ENCODE assay signal across 2 cellular contexts in the genomic region with DNA sequence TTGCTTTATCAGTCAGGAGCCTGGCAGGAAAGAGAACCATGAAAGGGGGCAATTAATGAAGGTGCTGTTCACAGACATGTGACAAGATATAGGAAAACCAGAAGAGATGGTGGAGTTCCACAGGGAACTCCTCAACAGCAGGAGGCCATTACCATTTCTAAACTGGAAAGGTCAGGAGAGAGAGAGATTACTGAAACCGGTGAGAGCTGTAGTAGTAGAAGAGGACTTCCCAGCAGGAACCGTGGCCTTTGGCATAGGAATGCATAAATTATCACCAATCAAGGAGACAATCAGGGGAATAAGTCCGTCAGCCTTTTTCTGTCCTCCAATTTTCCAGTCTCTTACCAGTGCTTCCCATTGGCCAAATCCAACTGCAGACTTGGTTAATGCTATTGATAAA.
TF ChIP-seq lines count a peak whose summit lies in the region.

No MANE protein-coding gene starts in this region.

TF ChIP-seq in HepG2, 621 proteins besides CTCF, POLR2A, EP300 and RAD21:
- TF ChIP-seq CCAR2 (optimal IDR thresholded peaks at IDR 0.05; ENCODE audit: low read depth, low read length) (no peak), CEBPB (IDR thresholded peaks at IDR 0.05; ENCODE audit: borderline replicate concordance, low read depth, low read length) (no peak), FIP1L1 (IDR thresholded peaks at IDR 0.05; ENCODE audit: borderline replicate concordance, insufficient read depth, low read depth, low read length) (no peak), KMT2B (CRISPR knock-in tag; IDR thresholded peaks at IDR 0.05) (no peak), ZNF24 (IDR thresholded peaks at IDR 0.05) (no peak), PAF1 (CRISPR knock-in tag; IDR thresholded peaks at IDR 0.05) (no peak), RBM39 (IDR thresholded peaks at IDR 0.05; ENCODE audit: low read depth, low read length, poor library complexity, severe bottlenecking) (no peak)
- TF ChIP-seq, protein P1, sequence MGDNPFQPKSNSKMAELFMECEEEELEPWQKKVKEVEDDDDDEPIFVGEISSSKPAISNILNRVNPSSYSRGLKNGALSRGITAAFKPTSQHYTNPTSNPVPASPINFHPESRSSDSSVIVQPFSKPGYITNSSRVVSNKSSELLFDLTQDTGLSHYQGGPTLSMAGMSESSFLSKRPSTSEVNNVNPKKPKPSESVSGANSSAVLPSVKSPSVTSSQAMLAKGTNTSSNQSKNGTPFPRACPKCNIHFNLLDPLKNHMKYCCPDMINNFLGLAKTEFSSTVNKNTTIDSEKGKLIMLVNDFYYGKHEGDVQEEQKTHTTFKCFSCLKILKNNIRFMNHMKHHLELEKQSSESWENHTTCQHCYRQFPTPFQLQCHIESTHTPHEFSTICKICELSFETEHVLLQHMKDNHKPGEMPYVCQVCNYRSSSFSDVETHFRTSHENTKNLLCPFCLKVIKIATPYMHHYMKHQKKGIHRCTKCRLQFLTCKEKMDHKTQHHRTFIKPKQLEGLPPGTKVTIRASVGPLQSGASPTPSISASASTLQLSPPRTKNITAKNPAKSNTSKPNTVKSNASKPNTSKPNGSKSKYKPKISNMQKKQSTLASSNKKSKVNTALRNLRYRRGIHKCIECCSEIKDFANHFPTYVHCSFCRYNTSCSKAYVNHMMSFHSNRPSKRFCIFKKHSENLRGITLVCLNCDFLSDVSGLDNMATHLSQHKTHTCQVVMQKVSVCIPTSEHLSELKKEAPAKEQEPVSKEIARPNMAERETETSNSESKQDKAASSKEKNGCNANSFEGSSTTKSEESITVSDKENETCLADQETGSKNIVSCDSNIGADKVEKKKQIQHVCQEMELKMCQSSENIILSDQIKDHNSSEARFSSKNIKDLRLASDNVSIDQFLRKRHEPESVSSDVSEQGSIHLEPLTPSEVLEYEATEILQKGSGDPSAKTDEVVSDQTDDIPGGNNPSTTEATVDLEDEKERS (CRISPR knock-in tag; IDR thresholded peaks at IDR 0.05): no peak
- TF ChIP-seq, protein P2, sequence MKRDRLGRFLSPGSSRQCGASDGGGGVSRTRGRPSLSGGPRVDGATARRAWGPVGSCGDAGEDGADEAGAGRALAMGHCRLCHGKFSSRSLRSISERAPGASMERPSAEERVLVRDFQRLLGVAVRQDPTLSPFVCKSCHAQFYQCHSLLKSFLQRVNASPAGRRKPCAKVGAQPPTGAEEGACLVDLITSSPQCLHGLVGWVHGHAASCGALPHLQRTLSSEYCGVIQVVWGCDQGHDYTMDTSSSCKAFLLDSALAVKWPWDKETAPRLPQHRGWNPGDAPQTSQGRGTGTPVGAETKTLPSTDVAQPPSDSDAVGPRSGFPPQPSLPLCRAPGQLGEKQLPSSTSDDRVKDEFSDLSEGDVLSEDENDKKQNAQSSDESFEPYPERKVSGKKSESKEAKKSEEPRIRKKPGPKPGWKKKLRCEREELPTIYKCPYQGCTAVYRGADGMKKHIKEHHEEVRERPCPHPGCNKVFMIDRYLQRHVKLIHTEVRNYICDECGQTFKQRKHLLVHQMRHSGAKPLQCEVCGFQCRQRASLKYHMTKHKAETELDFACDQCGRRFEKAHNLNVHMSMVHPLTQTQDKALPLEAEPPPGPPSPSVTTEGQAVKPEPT (CRISPR knock-in tag; IDR thresholded peaks at IDR 0.05; ENCODE audit: low read depth): no peak
- TF ChIP-seq, protein P3, sequence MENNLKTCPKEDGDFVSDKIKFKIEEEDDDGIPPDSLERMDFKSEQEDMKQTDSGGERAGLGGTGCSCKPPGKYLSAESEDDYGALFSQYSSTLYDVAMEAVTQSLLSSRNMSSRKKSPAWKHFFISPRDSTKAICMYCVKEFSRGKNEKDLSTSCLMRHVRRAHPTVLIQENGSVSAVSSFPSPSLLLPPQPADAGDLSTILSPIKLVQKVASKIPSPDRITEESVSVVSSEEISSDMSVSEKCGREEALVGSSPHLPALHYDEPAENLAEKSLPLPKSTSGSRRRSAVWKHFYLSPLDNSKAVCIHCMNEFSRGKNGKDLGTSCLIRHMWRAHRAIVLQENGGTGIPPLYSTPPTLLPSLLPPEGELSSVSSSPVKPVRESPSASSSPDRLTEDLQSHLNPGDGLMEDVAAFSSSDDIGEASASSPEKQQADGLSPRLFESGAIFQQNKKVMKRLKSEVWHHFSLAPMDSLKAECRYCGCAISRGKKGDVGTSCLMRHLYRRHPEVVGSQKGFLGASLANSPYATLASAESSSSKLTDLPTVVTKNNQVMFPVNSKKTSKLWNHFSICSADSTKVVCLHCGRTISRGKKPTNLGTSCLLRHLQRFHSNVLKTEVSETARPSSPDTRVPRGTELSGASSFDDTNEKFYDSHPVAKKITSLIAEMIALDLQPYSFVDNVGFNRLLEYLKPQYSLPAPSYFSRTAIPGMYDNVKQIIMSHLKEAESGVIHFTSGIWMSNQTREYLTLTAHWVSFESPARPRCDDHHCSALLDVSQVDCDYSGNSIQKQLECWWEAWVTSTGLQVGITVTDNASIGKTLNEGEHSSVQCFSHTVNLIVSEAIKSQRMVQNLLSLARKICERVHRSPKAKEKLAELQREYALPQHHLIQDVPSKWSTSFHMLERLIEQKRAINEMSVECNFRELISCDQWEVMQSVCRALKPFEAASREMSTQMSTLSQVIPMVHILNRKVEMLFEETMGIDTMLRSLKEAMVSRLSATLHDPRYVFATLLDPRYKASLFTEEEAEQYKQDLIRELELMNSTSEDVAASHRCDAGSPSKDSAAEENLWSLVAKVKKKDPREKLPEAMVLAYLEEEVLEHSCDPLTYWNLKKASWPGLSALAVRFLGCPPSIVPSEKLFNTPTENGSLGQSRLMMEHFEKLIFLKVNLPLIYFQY (CRISPR knock-in tag; IDR thresholded peaks at IDR 0.05; ENCODE audit: borderline replicate concordance): no peak
TF ChIP-seq in HepG2: peak in this region for 0.

TF ChIP-seq in H1, 55 proteins besides CTCF, POLR2A, EP300 and RAD21:
- TF ChIP-seq SP2 (IDR thresholded peaks at IDR 0.05; ENCODE audit: low read length) (no peak), CBX5 (IDR thresholded peaks at IDR 0.05; ENCODE audit: low read depth, low read length) (no peak), SIN3A (conservative IDR thresholded peaks at IDR 0.05 in 1 of 2, IDR thresholded peaks at IDR 0.05 in 1 of 2; ENCODE audit: low read depth in 1 of 2, low read length in 2 of 2) (no peak), CBX8 (IDR thresholded peaks at IDR 0.05; ENCODE audit: borderline replicate concordance, low read depth, low read length) (no peak), ASH2L (IDR thresholded peaks at IDR 0.05; ENCODE audit: low read length) (no peak), TEAD4 (IDR thresholded peaks at IDR 0.05; ENCODE audit: low read depth, low read length) (no peak), BRCA1 (IDR thresholded peaks at IDR 0.05; ENCODE audit: low read depth, low read length) (no peak), POU5F1 (IDR thresholded peaks at IDR 0.05; ENCODE audit: low read depth, low read length) (no peak), GABPA (IDR thresholded peaks at IDR 0.05; ENCODE audit: borderline replicate concordance, insufficient read depth, low read length) (no peak), EGR1 (IDR thresholded peaks at IDR 0.05; ENCODE audit: borderline replicate concordance, low read depth, low read length) (no peak), SRF (IDR thresholded peaks at IDR 0.05; ENCODE audit: low read depth, low read length) (no peak)
- TF ChIP-seq, protein P4, sequence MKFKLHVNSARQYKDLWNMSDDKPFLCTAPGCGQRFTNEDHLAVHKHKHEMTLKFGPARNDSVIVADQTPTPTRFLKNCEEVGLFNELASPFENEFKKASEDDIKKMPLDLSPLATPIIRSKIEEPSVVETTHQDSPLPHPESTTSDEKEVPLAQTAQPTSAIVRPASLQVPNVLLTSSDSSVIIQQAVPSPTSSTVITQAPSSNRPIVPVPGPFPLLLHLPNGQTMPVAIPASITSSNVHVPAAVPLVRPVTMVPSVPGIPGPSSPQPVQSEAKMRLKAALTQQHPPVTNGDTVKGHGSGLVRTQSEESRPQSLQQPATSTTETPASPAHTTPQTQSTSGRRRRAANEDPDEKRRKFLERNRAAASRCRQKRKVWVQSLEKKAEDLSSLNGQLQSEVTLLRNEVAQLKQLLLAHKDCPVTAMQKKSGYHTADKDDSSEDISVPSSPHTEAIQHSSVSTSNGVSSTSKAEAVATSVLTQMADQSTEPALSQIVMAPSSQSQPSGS (IDR thresholded peaks at IDR 0.05; ENCODE audit: low read length): no peak
- TF ChIP-seq, protein P5, sequence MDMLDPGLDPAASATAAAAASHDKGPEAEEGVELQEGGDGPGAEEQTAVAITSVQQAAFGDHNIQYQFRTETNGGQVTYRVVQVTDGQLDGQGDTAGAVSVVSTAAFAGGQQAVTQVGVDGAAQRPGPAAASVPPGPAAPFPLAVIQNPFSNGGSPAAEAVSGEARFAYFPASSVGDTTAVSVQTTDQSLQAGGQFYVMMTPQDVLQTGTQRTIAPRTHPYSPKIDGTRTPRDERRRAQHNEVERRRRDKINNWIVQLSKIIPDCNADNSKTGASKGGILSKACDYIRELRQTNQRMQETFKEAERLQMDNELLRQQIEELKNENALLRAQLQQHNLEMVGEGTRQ (IDR thresholded peaks at IDR 0.05; ENCODE audit: low read length): no peak
- TF ChIP-seq, protein P6, sequence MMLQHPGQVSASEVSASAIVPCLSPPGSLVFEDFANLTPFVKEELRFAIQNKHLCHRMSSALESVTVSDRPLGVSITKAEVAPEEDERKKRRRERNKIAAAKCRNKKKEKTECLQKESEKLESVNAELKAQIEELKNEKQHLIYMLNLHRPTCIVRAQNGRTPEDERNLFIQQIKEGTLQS (IDR thresholded peaks at IDR 0.05; ENCODE audit: insufficient read depth, low read depth, low read length): no peak
